14 cellular contexts compared by ENCODE assay signal in the genomic region with DNA sequence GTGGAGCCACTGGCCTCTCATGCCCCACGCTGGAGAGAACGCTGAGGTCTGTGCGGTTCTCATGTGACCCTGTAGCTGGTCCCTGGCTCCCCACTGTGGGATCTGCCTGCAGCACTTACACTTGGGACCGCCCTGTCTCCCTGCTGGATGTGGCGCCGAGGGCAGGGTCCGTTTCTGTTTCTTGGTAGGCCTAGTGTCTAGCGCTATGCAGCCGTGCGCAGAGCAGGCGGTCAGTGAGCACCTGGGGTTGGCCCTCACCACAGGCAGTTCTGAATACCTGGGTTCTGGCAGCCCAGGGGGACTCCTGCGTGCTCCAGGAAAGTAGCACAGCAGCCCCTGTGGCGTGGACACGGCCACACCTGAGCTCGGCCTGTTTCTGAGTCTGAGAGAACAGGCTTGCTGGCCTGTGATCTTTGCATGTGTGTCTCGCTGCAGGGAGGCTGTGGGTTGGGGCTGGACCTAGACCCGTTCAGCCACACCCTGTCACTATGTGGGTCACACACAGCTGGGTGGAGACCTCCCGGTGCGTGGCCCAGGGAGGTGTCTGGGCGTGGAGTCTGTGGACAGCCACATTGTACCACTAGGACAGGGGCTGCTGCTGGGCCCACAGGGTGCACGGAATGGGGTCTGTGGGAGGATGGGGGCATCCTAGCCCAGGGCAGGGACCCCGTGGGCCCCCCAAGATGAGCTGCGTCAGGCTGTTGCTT. TPM values are rescaled to one million over a fixed set of nuclear protein-coding genes. Genes with fewer than 3 reads are reported as not detected.
DNase-seq lines count a peak whose midpoint lies in the region; ATAC-seq and TF ChIP-seq lines count a peak whose summit lies in the region.
"Had no signal": no experiment of that assay in that cellular context is flagged by ENCODE, and none has a peak within 500 bp of the region (broad histone marks: within the 10 kb centered on the region; RNA-seq: fewer than 3 reads in every experiment).

No MANE protein-coding gene starts in this region.

- intact Hi-C loops in CD4-positive, alpha-beta T cell (cut with DNase I, micrococcal nuclease) = no loop called here

- no peaks in the 10 kb centered on the region for H3K27me3 Mint-ChIP-seq in CD4-positive, alpha-beta T cell
- H3K27me3 Mint-ChIP-seq in HFFc6 (ENCODE audit: insufficient read depth) = peaks cover 13% of the 10 kb centered on the region
- peaks cover 4% of the 10 kb centered on the region for H3K27me3 Mint-ChIP-seq in brain
- no peaks in the 10 kb centered on the region for H3K27me3 Mint-ChIP-seq in nephron progenitor cell (ENCODE audit: low read depth, poor library complexity)

- no peak for DNase-seq in CD4-positive, alpha-beta T cell
- DNase-seq in HFFc6 = no peak
- no peak for DNase-seq in nephron progenitor cell
- DNase-seq in SKM-1 treated with dmso at 0.1 percent for 144 hours (lab: John Stamatoyannopoulos, UW; ENCODE audit: unreplicated experiment) = no peak
- DNase-seq in DMS 273 treated with DMSO at 0.1 percent for 48 hours (lab: John Stamatoyannopoulos, UW) = no peak
- DNase-seq in DMS79 treated with DMSO at 0.1 percent for 48 hours (lab: John Stamatoyannopoulos, UW) = no peak
- DNase-seq: foreskin fibroblast, kidney, NCI-H1105 treated with DMSO at 0.1 percent for 48 hours, posterior cingulate gyrus had no signal

- POLR2A ChIA-PET in CD4-positive, alpha-beta T cell (lab: Charles Lee) = no interaction called here

- no peaks in the 10 kb centered on the region for H3K9me3 Mint-ChIP-seq in CD4-positive, alpha-beta T cell
- H3K9me3 Mint-ChIP-seq in HFFc6 (no peaks in the 10 kb centered on the region), brain (peaks cover 0 to 2% (median 0%) of the 10 kb centered on the region in 5 experiments), nephron progenitor cell (no peaks in the 10 kb centered on the region)

- no peaks in the 10 kb centered on the region for H3K36me3 Mint-ChIP-seq in CD4-positive, alpha-beta T cell (ENCODE audit: low read depth)
- H3K36me3 Mint-ChIP-seq in HFFc6 (ENCODE audit: low read depth) (peaks cover 7% of the 10 kb centered on the region), brain (no peaks in the 10 kb centered on the region), nephron progenitor cell (ENCODE audit: low read depth) (peaks cover 4% of the 10 kb centered on the region)

- H3K27ac ChIP-seq in CD4-positive, alpha-beta T cell (ENCODE audit: low read depth, low read length) = no peak overlapping the region

- no peaks in the 10 kb centered on the region for H3K27me3 ChIP-seq in CD4-positive, alpha-beta T cell (ENCODE audit: control insufficient read depth, insufficient read depth, low read length)
- H3K27me3 ChIP-seq: tibial nerve had no signal

- H3K9me3 ChIP-seq in CD4-positive, alpha-beta T cell (ENCODE audit: control insufficient read depth, low read length) = no peaks in the 10 kb centered on the region
- H3K9me3 ChIP-seq: tibial nerve had no signal

- ATAC-seq in CD4-positive, alpha-beta T cell (ENCODE audit: poor library complexity) = no peak
- ATAC-seq in GM21723 (IDR thresholded peaks at IDR 0.05; ENCODE audit: unreplicated experiment) = no peak

- H3K4me1 Mint-ChIP-seq in CD4-positive, alpha-beta T cell (ENCODE audit: low read depth) = peaks cover 25% of the 10 kb centered on the region
- peaks cover 39% of the 10 kb centered on the region for H3K4me1 Mint-ChIP-seq in HFFc6 (ENCODE audit: low read depth)
- H3K4me1 Mint-ChIP-seq in brain = peaks cover 36% of the 10 kb centered on the region
- peaks cover 48% of the 10 kb centered on the region for H3K4me1 Mint-ChIP-seq in nephron progenitor cell

- H3K27ac Mint-ChIP-seq in CD4-positive, alpha-beta T cell = no peak overlapping the region
- peak overlapping the region; percentile 98 for H3K27ac Mint-ChIP-seq in HFFc6
- peak overlapping the region in 2 of 5 experiments; percentile 41 to 91 for H3K27ac Mint-ChIP-seq in brain
- no peak overlapping the region for H3K27ac Mint-ChIP-seq in nephron progenitor cell

- CTCF ChIA-PET in CD4-positive, alpha-beta T cell (lab: Charles Lee) = no interaction called here

- peak overlapping the region; percentile 90 for H3K4me3 Mint-ChIP-seq in CD4-positive, alpha-beta T cell
- H3K4me3 Mint-ChIP-seq in HFFc6 (peak overlapping the region; percentile 96; the same call in 1 of the 2 replicates), brain (peak overlapping the region; percentile 53 to 87 (median 75)), nephron progenitor cell (peak overlapping the region; percentile 72)

- TF ChIP-seq CTCF in CD4-positive, alpha-beta T cell (IDR thresholded peaks at IDR 0.05) = no peak
- TF ChIP-seq CTCF in HFFc6 (IDR thresholded peaks at IDR 0.05) = no peak
- no peak for TF ChIP-seq CTCF in brain (conservative IDR thresholded peaks at IDR 0.05)
- TF ChIP-seq CTCF in nephron progenitor cell (IDR thresholded peaks at IDR 0.05) = no peak

RNA-seq across cellular contexts. Expression of a gene that starts 2.8 kb away (rescaled TPM):
- total RNA-seq in CD4-positive, alpha-beta T cell = 10 to 100 TPM; 35.5 to 36.9 TPM
- total RNA-seq in HFFc6 (2021; fragmentation: NEBNext Ultra II Directional; extraction: Animal tissue kit (Norgen Biotek cat#: 25700)) = 10 to 100 TPM; 35.3 to 41.4 (median 40.2) TPM
- 12.9 TPM for polyA plus RNA-seq in brain (ENCODE audit: insufficient read depth, low read depth, low replicate concordance)

RNA-seq across cellular contexts. Expression of a gene that starts 29.9 kb away (rescaled TPM):
- total RNA-seq in CD4-positive, alpha-beta T cell = not detected
- not detected for total RNA-seq in HFFc6 (2021; fragmentation: NEBNext Ultra II Directional; extraction: Animal tissue kit (Norgen Biotek cat#: 25700))
- polyA plus RNA-seq in brain (ENCODE audit: insufficient read depth, low read depth, low replicate concordance) = not detected
- total RNA-seq: T-helper 1 cell treated with Interleukin-12 subunit alpha and Interleukin-12 subunit beta and Interleukin-4 antibody, amounts not matched to agents 30 ng/mL and 1 ng/mL, for 36 hours; tibial nerve had no signal

RNA-seq across cellular contexts. Expression of a gene that starts 36.5 kb away (rescaled TPM):
- total RNA-seq in CD4-positive, alpha-beta T cell = under 1 TPM; 0.45 to 0.55 TPM
- under 1 TPM in 5 of 6 experiments, not detected in 1; 0.24 to 0.58 (median 0.28) TPM for total RNA-seq in HFFc6 (2021; fragmentation: NEBNext Ultra II Directional; extraction: Animal tissue kit (Norgen Biotek cat#: 25700))
- 0.36 TPM for polyA plus RNA-seq in brain (ENCODE audit: insufficient read depth, low read depth, low replicate concordance)

RNA-seq across cellular contexts. Expression of a gene that starts 39.5 kb away (rescaled TPM):
- total RNA-seq in CD4-positive, alpha-beta T cell = 10 to 100 TPM; 22.8 to 27.0 TPM
- total RNA-seq in HFFc6 (2021; fragmentation: NEBNext Ultra II Directional; extraction: Animal tissue kit (Norgen Biotek cat#: 25700)) = 10 to 100 TPM; 30.4 to 39.5 (median 35.4) TPM
- 75.8 TPM for polyA plus RNA-seq in brain (ENCODE audit: insufficient read depth, low read depth, low replicate concordance)

RNA-seq across cellular contexts. Expression of a gene that starts 59.6 kb away (rescaled TPM):
- 1 to 10 TPM; 8.9 to 9.5 TPM for total RNA-seq in CD4-positive, alpha-beta T cell
- total RNA-seq in HFFc6 (2021; fragmentation: NEBNext Ultra II Directional; extraction: Animal tissue kit (Norgen Biotek cat#: 25700)) = 10 to 100 TPM; 11.3 to 14.8 (median 12.2) TPM
- polyA plus RNA-seq in brain (ENCODE audit: insufficient read depth, low read depth, low replicate concordance) = 41.1 TPM
